ENCODE assay signal across 8 cellular contexts in genomic region chr10:31759816-31760626, GRCh38.
DNase-seq lines count a peak whose midpoint lies in the region; ATAC-seq and TF ChIP-seq lines count a peak whose summit lies in the region.

No MANE protein-coding gene starts in this region.

- H3K4me1 Mint-ChIP-seq in activated naive CD8-positive, alpha-beta T cell (ENCODE audit: low read depth): peaks cover 17% of the 10 kb centered on the region

- WGBS in suprapubic skin: 0% methylated on average over 14 of the region's 61 CpGs

- no peak for TF ChIP-seq EP300 in suprapubic skin (IDR thresholded peaks at IDR 0.05)

- H3K27ac ChIP-seq in suprapubic skin: peak overlapping the region; percentile 97

- ATAC-seq in HG02610 (IDR thresholded peaks at IDR 0.05; ENCODE audit: unreplicated experiment): peak; percentile 97
- ATAC-seq in SK-N-SH treated with all-trans-retinoic acid at 6 μM for 48 hours: peak; percentile 97

- H3K27me3 Mint-ChIP-seq in activated naive CD8-positive, alpha-beta T cell: no peaks in the 10 kb centered on the region

- peak; percentile 99 for DNase-seq in GM10248 (ENCODE audit: extremely low spot score)
- DNase-seq in NCI-H1092 treated with DMSO at 0.1 percent for 48 hours (lab: John Stamatoyannopoulos, UW): peak; percentile 94
- peak; percentile 91 for DNase-seq in glomerular endothelial cell (ENCODE audit: extremely low read depth, low read depth, low spot score)
- DNase-seq in nucleus accumbens (lab: John Stamatoyannopoulos, UW): peak; percentile 68 to 99 (median 96)
- peak; percentile 97 for DNase-seq in suprapubic skin (ENCODE audit: low spot score in 2 of 2)

- peak in 1 of 2 donors; percentile 90 for TF ChIP-seq POLR2A in suprapubic skin (IDR thresholded peaks at IDR 0.05)

- no peaks in the 10 kb centered on the region for H3K9me3 ChIP-seq in suprapubic skin

- peak overlapping the region; percentile 89 for H3K4me3 ChIP-seq in suprapubic skin

- peak overlapping the region; percentile 93 for H3K27ac Mint-ChIP-seq in activated naive CD8-positive, alpha-beta T cell

- peak overlapping the region; percentile 86 for H3K4me3 Mint-ChIP-seq in activated naive CD8-positive, alpha-beta T cell

- peaks cover 44% of the 10 kb centered on the region for H3K4me1 ChIP-seq in suprapubic skin

- CTCF ChIA-PET in GM10248 (lab: Yijun Ruan, JAX): interaction anchor here (2.4 kb wide), 1 partner anchor 11 kb away, joined by 6 read pairs; no protein-coding TSS in a partner anchor

- H3K9me3 Mint-ChIP-seq in activated naive CD8-positive, alpha-beta T cell (ENCODE audit: low read depth): no peaks in the 10 kb centered on the region

- no peaks in the 10 kb centered on the region for H3K36me3 Mint-ChIP-seq in activated naive CD8-positive, alpha-beta T cell

- no peaks in the 10 kb centered on the region for H3K27me3 ChIP-seq in suprapubic skin

- TF ChIP-seq CTCF in GM10248 (IDR thresholded peaks at IDR 0.05; ENCODE audit: control extremely low read depth, extremely low read depth, low read depth, missing control alignments) (no peak), suprapubic skin (IDR thresholded peaks at IDR 0.05) (no peak)

- POLR2A ChIA-PET in GM10248 (lab: Yijun Ruan, JAX): interaction anchor here (0.6 to 0.7 kb wide), 2 partner anchors 10 to 53 kb away, joined by 3 to 4 read pairs; no protein-coding TSS in a partner anchor

- no peaks in the 10 kb centered on the region for H3K36me3 ChIP-seq in suprapubic skin

TF ChIP-seq in SK-N-SH treated with all-trans-retinoic acid at 6 μM for 48 hours, 23 proteins besides CTCF, POLR2A, EP300 and RAD21:
- TF ChIP-seq TOX (CRISPR knock-in tag; IDR thresholded peaks at IDR 0.05; ENCODE audit: borderline replicate concordance) (no peak), CSRNP3 (CRISPR knock-in tag; IDR thresholded peaks at IDR 0.05) (no peak), ZNF565 (CRISPR knock-in tag; conservative IDR thresholded peaks at IDR 0.05; ENCODE audit: low read depth) (no peak), ZFP3 (CRISPR knock-in tag; IDR thresholded peaks at IDR 0.05) (no peak), RARB (CRISPR knock-in tag; IDR thresholded peaks at IDR 0.05) (no peak), ZNF8 (CRISPR knock-in tag; IDR thresholded peaks at IDR 0.05) (no peak), ISL1 (CRISPR knock-in tag; IDR thresholded peaks at IDR 0.05) (no peak), ZNF70 (CRISPR knock-in tag; IDR thresholded peaks at IDR 0.05) (no peak), ZFP30 (CRISPR knock-in tag; IDR thresholded peaks at IDR 0.05) (no peak), TSHZ2 (CRISPR knock-in tag; IDR thresholded peaks at IDR 0.05) (0 out of 2 replicates have a peak, but pooled peaks have one; percentile 8), ESRRG (CRISPR knock-in tag; IDR thresholded peaks at IDR 0.05) (no peak), TCF4 (CRISPR knock-in tag; IDR thresholded peaks at IDR 0.05; ENCODE audit: borderline replicate concordance) (no peak; the same call in 1 of the 2 replicates), ZC3H10 (CRISPR knock-in tag; IDR thresholded peaks at IDR 0.05) (no peak)
- TF ChIP-seq, protein P1, sequence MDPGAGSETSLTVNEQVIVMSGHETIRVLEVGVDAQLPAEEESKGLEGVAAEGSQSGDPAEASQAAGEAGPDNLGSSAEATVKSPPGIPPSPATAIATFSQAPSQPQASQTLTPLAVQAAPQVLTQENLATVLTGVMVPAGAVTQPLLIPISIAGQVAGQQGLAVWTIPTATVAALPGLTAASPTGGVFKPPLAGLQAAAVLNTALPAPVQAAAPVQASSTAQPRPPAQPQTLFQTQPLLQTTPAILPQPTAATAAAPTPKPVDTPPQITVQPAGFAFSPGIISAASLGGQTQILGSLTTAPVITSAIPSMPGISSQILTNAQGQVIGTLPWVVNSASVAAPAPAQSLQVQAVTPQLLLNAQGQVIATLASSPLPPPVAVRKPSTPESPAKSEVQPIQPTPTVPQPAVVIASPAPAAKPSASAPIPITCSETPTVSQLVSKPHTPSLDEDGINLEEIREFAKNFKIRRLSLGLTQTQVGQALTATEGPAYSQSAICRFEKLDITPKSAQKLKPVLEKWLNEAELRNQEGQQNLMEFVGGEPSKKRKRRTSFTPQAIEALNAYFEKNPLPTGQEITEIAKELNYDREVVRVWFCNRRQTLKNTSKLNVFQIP (CRISPR knock-in tag; IDR thresholded peaks at IDR 0.05; ENCODE audit: borderline replicate concordance, low read depth): no peak
- TF ChIP-seq, protein P2, sequence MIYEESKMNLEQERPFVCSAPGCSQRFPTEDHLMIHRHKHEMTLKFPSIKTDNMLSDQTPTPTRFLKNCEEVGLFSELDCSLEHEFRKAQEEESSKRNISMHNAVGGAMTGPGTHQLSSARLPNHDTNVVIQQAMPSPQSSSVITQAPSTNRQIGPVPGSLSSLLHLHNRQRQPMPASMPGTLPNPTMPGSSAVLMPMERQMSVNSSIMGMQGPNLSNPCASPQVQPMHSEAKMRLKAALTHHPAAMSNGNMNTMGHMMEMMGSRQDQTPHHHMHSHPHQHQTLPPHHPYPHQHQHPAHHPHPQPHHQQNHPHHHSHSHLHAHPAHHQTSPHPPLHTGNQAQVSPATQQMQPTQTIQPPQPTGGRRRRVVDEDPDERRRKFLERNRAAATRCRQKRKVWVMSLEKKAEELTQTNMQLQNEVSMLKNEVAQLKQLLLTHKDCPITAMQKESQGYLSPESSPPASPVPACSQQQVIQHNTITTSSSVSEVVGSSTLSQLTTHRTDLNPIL (CRISPR knock-in tag; IDR thresholded peaks at IDR 0.05; ENCODE audit: low read depth): no peak
- TF ChIP-seq, protein P3, sequence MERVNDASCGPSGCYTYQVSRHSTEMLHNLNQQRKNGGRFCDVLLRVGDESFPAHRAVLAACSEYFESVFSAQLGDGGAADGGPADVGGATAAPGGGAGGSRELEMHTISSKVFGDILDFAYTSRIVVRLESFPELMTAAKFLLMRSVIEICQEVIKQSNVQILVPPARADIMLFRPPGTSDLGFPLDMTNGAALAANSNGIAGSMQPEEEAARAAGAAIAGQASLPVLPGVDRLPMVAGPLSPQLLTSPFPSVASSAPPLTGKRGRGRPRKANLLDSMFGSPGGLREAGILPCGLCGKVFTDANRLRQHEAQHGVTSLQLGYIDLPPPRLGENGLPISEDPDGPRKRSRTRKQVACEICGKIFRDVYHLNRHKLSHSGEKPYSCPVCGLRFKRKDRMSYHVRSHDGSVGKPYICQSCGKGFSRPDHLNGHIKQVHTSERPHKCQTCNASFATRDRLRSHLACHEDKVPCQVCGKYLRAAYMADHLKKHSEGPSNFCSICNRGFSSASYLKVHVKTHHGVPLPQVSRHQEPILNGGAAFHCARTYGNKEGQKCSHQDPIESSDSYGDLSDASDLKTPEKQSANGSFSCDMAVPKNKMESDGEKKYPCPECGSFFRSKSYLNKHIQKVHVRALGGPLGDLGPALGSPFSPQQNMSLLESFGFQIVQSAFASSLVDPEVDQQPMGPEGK (CRISPR knock-in tag; IDR thresholded peaks at IDR 0.05; ENCODE audit: borderline replicate concordance): 0 out of 2 replicates have a peak, but pooled peaks have one; percentile 41
TF ChIP-seq in SK-N-SH treated with all-trans-retinoic acid at 6 μM for 48 hours: peak in this region for 2.

Comparison
In these comparisons a context has a peak if more than half of its experiments do, and no peak if none do; other contexts are left out.
1. Peak in every context shown above with its lines: DNase-seq, ATAC-seq, H3K4me3 ChIP-seq and H3K27ac ChIP-seq.